ENCODE assay signal across 11 cellular contexts in the genomic region with DNA sequence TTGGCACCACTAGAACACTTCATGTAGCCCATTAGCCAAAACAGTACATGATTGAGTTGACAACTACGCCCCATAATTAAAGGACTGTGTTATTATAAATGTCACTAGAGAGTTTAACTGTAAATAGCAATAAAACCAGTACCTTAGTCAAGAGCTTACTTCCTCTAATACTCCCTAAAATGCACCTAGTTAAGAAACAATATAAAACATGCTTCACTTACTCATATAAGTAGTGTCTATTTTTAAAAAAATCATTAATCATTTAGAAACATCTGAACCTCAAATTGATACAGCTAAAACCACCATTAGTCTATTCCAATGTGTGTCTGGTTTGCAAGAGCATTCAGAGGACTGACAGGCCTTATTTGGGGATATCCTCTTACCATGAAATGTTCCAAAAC. TPM values are rescaled to one million over a fixed set of nuclear protein-coding genes. Genes with fewer than 3 reads are reported as not detected.
DNase-seq lines count a peak whose midpoint lies in the region; ATAC-seq and TF ChIP-seq lines count a peak whose summit lies in the region.
"Had no signal": no experiment of that assay in that cellular context is flagged by ENCODE, and none has a peak within 500 bp of the region (broad histone marks: within the 10 kb centered on the region; RNA-seq: fewer than 3 reads in every experiment).

No MANE protein-coding gene starts in this region.

- H3K4me1 ChIP-seq in HEK293 (ENCODE audit: control insufficient read depth, insufficient read depth, low read length) (peaks cover 9% of the 10 kb centered on the region; the same call in 1 of the 2 replicates), foreskin keratinocyte (peaks cover 9% of the 10 kb centered on the region)
- H3K4me1 ChIP-seq in naive thymus-derived CD4-positive, alpha-beta T cell (ENCODE audit: control insufficient read depth in 2 of 2, insufficient read depth in 2 of 2, low read length in 2 of 2) = peaks cover 32 to 44% of the 10 kb centered on the region in 2 donors

- no peaks in the 10 kb centered on the region for H3K27me3 Mint-ChIP-seq in naive thymus-derived CD4-positive, alpha-beta T cell

- TF ChIP-seq CTCF in GM10266 (IDR thresholded peaks at IDR 0.05; ENCODE audit: control insufficient read depth, insufficient read depth, low read depth, missing control alignments) (no peak), HEK293 (tag by site-specific recombination; IDR thresholded peaks at IDR 0.05) (no peak), foreskin keratinocyte (conservative IDR thresholded peaks at IDR 0.05) (no peak)

- no peak overlapping the region for H3K4me3 ChIP-seq in HEK293 (ENCODE audit: low read depth, low read length)
- H3K4me3 ChIP-seq in naive thymus-derived CD4-positive, alpha-beta T cell (ENCODE audit: low read length) = no peak overlapping the region
- H3K4me3 ChIP-seq: thoracic aorta had no signal

- peak overlapping the region in 8 of 9 donors; percentile 15 to 88 (median 71) for H3K27ac Mint-ChIP-seq in naive thymus-derived CD4-positive, alpha-beta T cell

- H3K9me3 ChIP-seq in HEK293 (ENCODE audit: control insufficient read depth, insufficient read depth, low read depth, low read length) = no peaks in the 10 kb centered on the region
- no peaks in the 10 kb centered on the region for H3K9me3 ChIP-seq in naive thymus-derived CD4-positive, alpha-beta T cell (ENCODE audit: control insufficient read depth in 2 of 3, low read length in 3 of 3)
- H3K9me3 ChIP-seq: thoracic aorta had no signal

- no peaks in the 10 kb centered on the region for H3K27me3 ChIP-seq in naive thymus-derived CD4-positive, alpha-beta T cell (ENCODE audit: control insufficient read depth in 2 of 2, insufficient read depth in 2 of 2, low read length in 2 of 2)
- H3K27me3 ChIP-seq in foreskin keratinocyte = no peaks in the 10 kb centered on the region

- intact Hi-C loops in naive thymus-derived CD4-positive, alpha-beta T cell (cut with micrococcal nuclease) = loop anchor here (2.0 to 5.0 kb wide), 3 partner anchors 14 to 96 kb away; partner anchors contain the start of gene SPOCD1 (in 1 of the 2)

- H3K9me3 Mint-ChIP-seq in naive thymus-derived CD4-positive, alpha-beta T cell = no peaks in the 10 kb centered on the region

- peaks cover 9 to 45% (median 32%) of the 10 kb centered on the region in 5 donors for H3K36me3 Mint-ChIP-seq in naive thymus-derived CD4-positive, alpha-beta T cell

- H3K27ac ChIP-seq in HEK293 (ENCODE audit: extremely low read depth, low read depth, low read length) (no peak overlapping the region), foreskin keratinocyte (no peak overlapping the region)
- no peak overlapping the region for H3K27ac ChIP-seq in naive thymus-derived CD4-positive, alpha-beta T cell (ENCODE audit: low read depth, low read length)
- H3K27ac ChIP-seq: thoracic aorta had no signal

- CTCF ChIA-PET in HEK293 (lab: Yijun Ruan, JAX) = interaction anchor here (0.6 to 1.6 kb wide), 4 partner anchors 51 to 807 kb away, joined by 3 to 5 read pairs (median 3); no protein-coding TSS in a partner anchor
- CTCF ChIA-PET in naive thymus-derived CD4-positive, alpha-beta T cell (lab: Charles Lee) = interaction anchor here (0.7 to 1.8 kb wide), 4 partner anchors 25 to 52 kb away, joined by 3 to 4 read pairs (median 4); partner anchors contain the start of gene PTP4A2

- POLR2A ChIA-PET in HEK293 (lab: Yijun Ruan, JAX) = interaction anchor here (0.6 kb wide), 1 partner anchor 39 kb away, joined by 3 read pairs; no protein-coding TSS in a partner anchor
- POLR2A ChIA-PET in naive thymus-derived CD4-positive, alpha-beta T cell (lab: Charles Lee) = interaction anchor here (0.9 to 3.1 kb wide), 7 partner anchors 9 to 37 kb away, joined by 3 to 22 read pairs (median 6); no protein-coding TSS in a partner anchor

- peaks cover 36 to 77% (median 59%) of the 10 kb centered on the region in 7 donors for H3K4me1 Mint-ChIP-seq in naive thymus-derived CD4-positive, alpha-beta T cell

- ATAC-seq in naive thymus-derived CD4-positive, alpha-beta T cell = no peak
- no peak for ATAC-seq in foreskin keratinocyte
- ATAC-seq: left cardiac atrium had no signal

- H3K4me3 Mint-ChIP-seq in naive thymus-derived CD4-positive, alpha-beta T cell = peak overlapping the region in 5 of 10 donors; percentile 4 to 49 (median 14)

- peak; percentile 25 for DNase-seq in GM10266 (ENCODE audit: extremely low spot score)
- DNase-seq in SK-N-DZ (ENCODE audit: low spot score) = peak; percentile 28
- DNase-seq in naive thymus-derived CD4-positive, alpha-beta T cell = no peak
- DNase-seq in globus pallidus (ENCODE audit: low spot score) = no peak
- DNase-seq in superior temporal gyrus (ENCODE audit: extremely low spot score) = no peak
- DNase-seq in foreskin keratinocyte = no peak
- DNase-seq: DND-41, left cardiac atrium, nucleus accumbens had no signal

- H3K36me3 ChIP-seq in HEK293 (ENCODE audit: control insufficient read depth in 2 of 2, insufficient read depth in 1 of 2, low read length in 2 of 2) = peaks cover 15 to 84% of the 10 kb centered on the region in 2 experiments
- H3K36me3 ChIP-seq in naive thymus-derived CD4-positive, alpha-beta T cell (ENCODE audit: control insufficient read depth in 2 of 3, insufficient read depth in 3 of 3, low read length in 3 of 3) = peaks cover 24 to 58% (median 40%) of the 10 kb centered on the region in 3 experiments

TF ChIP-seq in HEK293, 187 proteins besides CTCF, POLR2A, EP300 and RAD21 (continues in another document):
- TF ChIP-seq BCL6B (tag by site-specific recombination; IDR thresholded peaks at IDR 0.05) = 0 out of 2 replicates have a peak, but pooled peaks have one; percentile 6
- TF ChIP-seq WT1 (tag by site-specific recombination; IDR thresholded peaks at IDR 0.05) = peak; percentile 94
- no peak for TF ChIP-seq ZNF449 (tag by site-specific recombination; IDR thresholded peaks at IDR 0.05)
- no peak for TF ChIP-seq ZNF626 (tag by site-specific recombination; IDR thresholded peaks at IDR 0.05)
- no peak for TF ChIP-seq HOXA7 (CRISPR knock-in tag; IDR thresholded peaks at IDR 0.05; ENCODE audit: borderline replicate concordance)
- no peak for TF ChIP-seq ZNF555 (tag by site-specific recombination; conservative IDR thresholded peaks at IDR 0.05)
- TF ChIP-seq SP7 (tag by site-specific recombination; IDR thresholded peaks at IDR 0.05) = peak; percentile 98
- TF ChIP-seq ZNF266 (tag by site-specific recombination; IDR thresholded peaks at IDR 0.05; ENCODE audit: low read depth) = no peak
- TF ChIP-seq ZNF10 (tag by site-specific recombination; IDR thresholded peaks at IDR 0.05) = no peak
- TF ChIP-seq, protein P1, sequence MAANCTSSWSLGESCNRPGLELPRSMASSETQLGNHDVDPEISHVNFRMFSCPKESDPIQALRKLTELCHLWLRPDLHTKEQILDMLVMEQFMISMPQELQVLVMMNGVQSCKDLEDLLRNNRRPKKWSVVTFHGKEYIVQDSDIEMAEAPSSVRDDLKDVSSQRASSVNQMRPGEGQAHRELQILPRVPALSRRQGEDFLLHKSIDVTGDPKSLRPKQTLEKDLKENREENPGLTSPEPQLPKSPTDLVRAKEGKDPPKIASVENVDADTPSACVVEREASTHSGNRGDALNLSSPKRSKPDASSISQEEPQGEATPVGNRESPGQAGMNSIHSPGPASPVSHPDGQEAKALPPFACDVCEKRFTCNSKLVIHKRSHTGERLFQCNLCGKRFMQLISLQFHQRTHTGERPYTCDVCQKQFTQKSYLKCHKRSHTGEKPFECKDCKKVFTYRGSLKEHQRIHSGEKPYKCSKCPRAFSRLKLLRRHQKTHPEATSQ (tag by site-specific recombination; IDR thresholded peaks at IDR 0.05) = no peak
- TF ChIP-seq ZNF174 (tag by site-specific recombination; IDR thresholded peaks at IDR 0.05) = no peak
- TF ChIP-seq PRDM6 (tag by site-specific recombination; IDR thresholded peaks at IDR 0.05) = peak; percentile 81

RNA-seq across cellular contexts. Expression of gene PTP4A2, which starts 25.3 kb away (rescaled TPM):
- polyA plus RNA-seq in SK-N-DZ (2014; cell fraction: cytosol; rRNA removed) = 90.1 and 103 TPM in 2 replicates
- polyA plus RNA-seq in SK-N-DZ (2014; cell fraction: nucleus; rRNA removed) = 42.2 and 59.1 TPM in 2 replicates
- total RNA-seq in naive thymus-derived CD4-positive, alpha-beta T cell = 100 to 1,000 TPM; 196 to 449 (median 271) TPM
- 100 to 1,000 TPM; 276 to 398 TPM for polyA plus RNA-seq in naive thymus-derived CD4-positive, alpha-beta T cell
- 251 and 254 TPM in 2 replicates for total RNA-seq in foreskin keratinocyte
- polyA plus RNA-seq in foreskin keratinocyte = 130 and 148 TPM in 2 replicates

Comparison
In these comparisons a context has a peak if more than half of its experiments do, and no peak if none do; other contexts are left out.
1. DNase-seq: peak in GM10266 (single experiment) and SK-N-DZ (single experiment); none in naive thymus-derived CD4-positive, alpha-beta T cell (0 of 9), globus pallidus (single experiment), superior temporal gyrus (single experiment) and foreskin keratinocyte (0 of 2).